ENCODE assay signal across 17 cellular contexts in genomic region chr11:47879259-47880184, GRCh38. TPM values are rescaled to one million over a fixed set of nuclear protein-coding genes. Genes with fewer than 3 reads are reported as not detected.
DNase-seq lines count a peak whose midpoint lies in the region; ATAC-seq and TF ChIP-seq lines count a peak whose summit lies in the region.
"Had no signal": no experiment of that assay in that cellular context is flagged by ENCODE, and none has a peak within 500 bp of the region (broad histone marks: within the 10 kb centered on the region; RNA-seq: fewer than 3 reads in every experiment).

No MANE protein-coding gene starts in this region.

- H3K9me3 ChIP-seq in effector memory CD4-positive, alpha-beta T cell (ENCODE audit: control insufficient read depth, low read length), result no peaks in the 10 kb centered on the region
- no peaks in the 10 kb centered on the region for H3K9me3 ChIP-seq in mammary epithelial cell (replicated peaks; ENCODE audit: insufficient read depth, low read length)

- H3K4me3 Mint-ChIP-seq in activated CD4-positive, alpha-beta T cell treated with anti-CD3 and anti-CD28 coated beads, Interleukin-2, amount 10 ng/mL, durations not matched to agents 7 days and 5 days, result no peak overlapping the region
- H3K4me3 Mint-ChIP-seq in naive B cell, result peak overlapping the region in 6 of 8 donors; percentile 0 to 67 (median 22)
- H3K4me3 Mint-ChIP-seq in effector memory CD8-positive, alpha-beta T cell, result no peak overlapping the region
- H3K4me3 Mint-ChIP-seq: activated CD4-positive, alpha-beta memory T cell treated with anti-CD3 and anti-CD28 coated beads, Interleukin-2, amount 10 ng/mL, durations not matched to agents 7 days and 5 days had no signal

- ATAC-seq in GM21529 (IDR thresholded peaks at IDR 0.05; ENCODE audit: unreplicated experiment) (peak; percentile 75), naive B cell (ENCODE audit: low read depth in 2 of 2) (peak; percentile 74 to 75)
- no peak for ATAC-seq in effector memory CD8-positive, alpha-beta T cell (replicated peaks)
- ATAC-seq: foreskin keratinocyte had no signal

- no peak for DNase-seq in activated CD4-positive, alpha-beta T cell treated with anti-CD3 and anti-CD28 coated beads, Interleukin-2, amount 10 ng/mL, durations not matched to agents 7 days and 5 days
- no peak for DNase-seq in activated CD4-positive, alpha-beta T cell treated with anti-CD3 and anti-CD28 coated beads, Interleukin-2, amount 50 U/mL, for 1 hour
- DNase-seq in NAMALWA (ENCODE audit: low spot score) (peak; percentile 27), naive B cell (peak; percentile 36), mammary epithelial cell (no peak)
- no peak for DNase-seq in effector memory CD4-positive, alpha-beta T cell
- DNase-seq in effector memory CD8-positive, alpha-beta T cell, result no peak
- DNase-seq: 8988T; activated CD4-positive, alpha-beta memory T cell treated with anti-CD3 and anti-CD28 coated beads, Interleukin-2, amount 10 ng/mL, durations not matched to agents 7 days and 5 days; effector CD8-positive, alpha-beta T cell; foreskin keratinocyte; GDM1; midbrain; NCI-H1105 treated with DMSO at 0.1 percent for 48 hours; NCI-H446 had no signal

- no TSS peak for BruUV-seq in mammary epithelial cell (replicated peaks; lab: Mats Ljungman, UMichigan)

- intact Hi-C loops in mammary epithelial cell (cut with micrococcal nuclease), result no loop called here

- in situ Hi-C loops in mammary epithelial cell (cut with MboI; ENCODE audit: low sequenced_read_pairs in 2 of 2), result no loop called here

- peaks cover 1% of the 10 kb centered on the region for H3K4me1 ChIP-seq in effector memory CD4-positive, alpha-beta T cell (ENCODE audit: control insufficient read depth, insufficient read depth, low read length, poor library complexity, severe bottlenecking)
- no peaks in the 10 kb centered on the region for H3K4me1 ChIP-seq in mammary epithelial cell (ENCODE audit: insufficient read depth, low read length)
- H3K4me1 ChIP-seq: foreskin keratinocyte, parathyroid adenoma had no signal

- dilution Hi-C loops in mammary epithelial cell (cut with HindIII; ENCODE audit: low sequenced_read_pairs), result no loop called here

- TF ChIP-seq CTCF in mammary epithelial cell (conservative IDR thresholded peaks at IDR 0.05 in 1 of 2, IDR thresholded peaks at IDR 0.05 in 1 of 2; ENCODE audit: extremely low read depth in 1 of 2, insufficient read depth in 1 of 2, low read depth in 1 of 2, low read length in 2 of 2), result no peak

- no peaks in the 10 kb centered on the region for H3K79me2 ChIP-seq in mammary epithelial cell (ENCODE audit: insufficient read depth, low read length)
- H3K79me2 ChIP-seq: parathyroid adenoma had no signal

- WGBS in mammary epithelial cell (ENCODE audit: low coverage, missing lambda C conversion rate), result 65% methylated on average over 8 of the region's 10 CpGs

- POLR2A ChIA-PET in activated CD4-positive, alpha-beta T cell treated with anti-CD3 and anti-CD28 coated beads, Interleukin-2, amount 10 ng/mL, durations not matched to agents 7 days and 5 days (lab: Charles Lee), result no interaction called here

- H3K27ac ChIP-seq in effector memory CD4-positive, alpha-beta T cell (ENCODE audit: insufficient read depth, low read length, poor library complexity, severe bottlenecking), result no peak overlapping the region
- H3K27ac ChIP-seq in mammary epithelial cell (ENCODE audit: insufficient read depth, low read depth, low read length), result no peak overlapping the region
- H3K27ac ChIP-seq: foreskin keratinocyte, parathyroid adenoma had no signal

- H3K36me3 Mint-ChIP-seq in activated CD4-positive, alpha-beta T cell treated with anti-CD3 and anti-CD28 coated beads, Interleukin-2, amount 10 ng/mL, durations not matched to agents 7 days and 5 days (ENCODE audit: low read depth), result peaks cover 12% of the 10 kb centered on the region
- H3K36me3 Mint-ChIP-seq in naive B cell, result peaks cover 0 to 26% of the 10 kb centered on the region in 2 donors
- peaks cover 4% of the 10 kb centered on the region for H3K36me3 Mint-ChIP-seq in effector memory CD8-positive, alpha-beta T cell (ENCODE audit: insufficient read depth)

- H4K20me1 ChIP-seq in mammary epithelial cell (ENCODE audit: insufficient read depth, low read length), result no peaks in the 10 kb centered on the region

- H3K9me3 Mint-ChIP-seq in activated CD4-positive, alpha-beta T cell treated with anti-CD3 and anti-CD28 coated beads, Interleukin-2, amount 10 ng/mL, durations not matched to agents 7 days and 5 days, result peaks cover 19% of the 10 kb centered on the region
- H3K9me3 Mint-ChIP-seq in naive B cell, result peaks cover 7 to 24% (median 19%) of the 10 kb centered on the region in 7 donors
- H3K9me3 Mint-ChIP-seq in effector memory CD8-positive, alpha-beta T cell, result peaks cover 0 to 4% of the 10 kb centered on the region in 2 donors

- peaks cover 21% of the 10 kb centered on the region for H3K4me1 Mint-ChIP-seq in activated CD4-positive, alpha-beta T cell treated with anti-CD3 and anti-CD28 coated beads, Interleukin-2, amount 10 ng/mL, durations not matched to agents 7 days and 5 days
- H3K4me1 Mint-ChIP-seq in naive B cell, result peaks cover 26 to 42% (median 27%) of the 10 kb centered on the region in 3 donors
- no peaks in the 10 kb centered on the region for H3K4me1 Mint-ChIP-seq in effector memory CD8-positive, alpha-beta T cell (ENCODE audit: low read depth in 2 of 2)

- H3K9ac ChIP-seq in mammary epithelial cell (ENCODE audit: insufficient read depth, low read length), result no peak overlapping the region
- H3K9ac ChIP-seq: parathyroid adenoma had no signal

- peaks cover 7% of the 10 kb centered on the region for H3K27me3 Mint-ChIP-seq in activated CD4-positive, alpha-beta T cell treated with anti-CD3 and anti-CD28 coated beads, Interleukin-2, amount 10 ng/mL, durations not matched to agents 7 days and 5 days
- no peaks in the 10 kb centered on the region for H3K27me3 Mint-ChIP-seq in naive B cell
- peaks cover 9 to 23% of the 10 kb centered on the region in 2 donors for H3K27me3 Mint-ChIP-seq in effector memory CD8-positive, alpha-beta T cell

- H3K27ac Mint-ChIP-seq in activated CD4-positive, alpha-beta T cell treated with anti-CD3 and anti-CD28 coated beads, Interleukin-2, amount 10 ng/mL, durations not matched to agents 7 days and 5 days, result peak overlapping the region; percentile 65
- H3K27ac Mint-ChIP-seq in naive B cell, result peak overlapping the region; percentile 72 to 98 (median 92)
- no peak overlapping the region for H3K27ac Mint-ChIP-seq in effector memory CD8-positive, alpha-beta T cell
- H3K27ac Mint-ChIP-seq: activated CD4-positive, alpha-beta memory T cell treated with anti-CD3 and anti-CD28 coated beads, Interleukin-2, amount 10 ng/mL, durations not matched to agents 7 days and 5 days had no signal

- no peaks in the 10 kb centered on the region for H3K27me3 ChIP-seq in effector memory CD4-positive, alpha-beta T cell (replicated peaks; ENCODE audit: control insufficient read depth, insufficient read depth, low read length, poor library complexity, severe bottlenecking)
- H3K27me3 ChIP-seq in mammary epithelial cell (ENCODE audit: insufficient read depth, low read length), result no peaks in the 10 kb centered on the region
- H3K27me3 ChIP-seq: foreskin keratinocyte had no signal

- H3K36me3 ChIP-seq in effector memory CD4-positive, alpha-beta T cell (ENCODE audit: control insufficient read depth, insufficient read depth, low read length), result no peaks in the 10 kb centered on the region
- no peaks in the 10 kb centered on the region for H3K36me3 ChIP-seq in mammary epithelial cell (ENCODE audit: insufficient read depth, low read length)

- no peak overlapping the region for H3K4me3 ChIP-seq in effector memory CD4-positive, alpha-beta T cell (ENCODE audit: insufficient read depth, low read depth, low read length, poor library complexity, severe bottlenecking)
- H3K4me3 ChIP-seq in mammary epithelial cell (replicated peaks in 1 of 3; ENCODE audit: insufficient read depth in 1 of 3, low read depth in 2 of 3, low read length in 3 of 3), result no peak overlapping the region

- no peak overlapping the region for H2AFZ ChIP-seq in mammary epithelial cell (ENCODE audit: low read depth, low read length)
- H2AFZ ChIP-seq: parathyroid adenoma had no signal

- no peak overlapping the region for H3K4me2 ChIP-seq in mammary epithelial cell (ENCODE audit: insufficient read depth, low read depth, low read length)

- CTCF ChIA-PET in activated CD4-positive, alpha-beta T cell treated with anti-CD3 and anti-CD28 coated beads, Interleukin-2, amount 10 ng/mL, durations not matched to agents 7 days and 5 days (lab: Charles Lee), result interaction anchor here (1.0 kb wide), 1 partner anchor 27 kb away, joined by 3 read pairs; no protein-coding TSS in a partner anchor
- CTCF ChIA-PET in mammary epithelial cell (lab: Charles Lee; ENCODE audit: low non-redundant PET), result no interaction called here

RNA-seq across cellular contexts. Expression of gene NUP160, which starts 31.4 kb away (rescaled TPM):
- total RNA-seq in activated CD4-positive, alpha-beta T cell treated with anti-CD3 and anti-CD28 coated beads, Interleukin-2, amount 10 ng/mL, durations not matched to agents 7 days and 5 days, result 10 to 100 TPM; 66.3 to 67.3 TPM
- polyA plus RNA-seq in naive B cell (ENCODE audit: low read depth in 6 of 6) (10 to 100 TPM; 25.7 to 57.4 (median 38.5) TPM), mammary epithelial cell (17.6 TPM)
- 10 to 100 TPM; 20.8 to 29.3 TPM for total RNA-seq in mammary epithelial cell
- 51.7 TPM for polyA minus RNA-seq in mammary epithelial cell

Comparison
In these comparisons a context has a peak if more than half of its experiments do, and no peak if none do; other contexts are left out.
1. DNase-seq: peak in NAMALWA (single experiment) and naive B cell (single experiment); none in activated CD4-positive, alpha-beta T cell treated with anti-CD3 and anti-CD28 coated beads, Interleukin-2, amount 10 ng/mL, durations not matched to agents 7 days and 5 days (single experiment), activated CD4-positive, alpha-beta T cell treated with anti-CD3 and anti-CD28 coated beads, Interleukin-2, amount 50 U/mL, for 1 hour (single experiment), effector memory CD4-positive, alpha-beta T cell (0 of 3), effector memory CD8-positive, alpha-beta T cell (0 of 3) and mammary epithelial cell (single experiment).
2. H3K27ac Mint-ChIP-seq: peak in activated CD4-positive, alpha-beta T cell treated with anti-CD3 and anti-CD28 coated beads, Interleukin-2, amount 10 ng/mL, durations not matched to agents 7 days and 5 days (single experiment) and naive B cell (6 of 6); none in effector memory CD8-positive, alpha-beta T cell (0 of 2).
3. H3K4me3 Mint-ChIP-seq: peak in naive B cell (6 of 8); none in activated CD4-positive, alpha-beta T cell treated with anti-CD3 and anti-CD28 coated beads, Interleukin-2, amount 10 ng/mL, durations not matched to agents 7 days and 5 days (single experiment) and effector memory CD8-positive, alpha-beta T cell (0 of 2).